8 cellular contexts compared by ENCODE assay signal in the genomic region with DNA sequence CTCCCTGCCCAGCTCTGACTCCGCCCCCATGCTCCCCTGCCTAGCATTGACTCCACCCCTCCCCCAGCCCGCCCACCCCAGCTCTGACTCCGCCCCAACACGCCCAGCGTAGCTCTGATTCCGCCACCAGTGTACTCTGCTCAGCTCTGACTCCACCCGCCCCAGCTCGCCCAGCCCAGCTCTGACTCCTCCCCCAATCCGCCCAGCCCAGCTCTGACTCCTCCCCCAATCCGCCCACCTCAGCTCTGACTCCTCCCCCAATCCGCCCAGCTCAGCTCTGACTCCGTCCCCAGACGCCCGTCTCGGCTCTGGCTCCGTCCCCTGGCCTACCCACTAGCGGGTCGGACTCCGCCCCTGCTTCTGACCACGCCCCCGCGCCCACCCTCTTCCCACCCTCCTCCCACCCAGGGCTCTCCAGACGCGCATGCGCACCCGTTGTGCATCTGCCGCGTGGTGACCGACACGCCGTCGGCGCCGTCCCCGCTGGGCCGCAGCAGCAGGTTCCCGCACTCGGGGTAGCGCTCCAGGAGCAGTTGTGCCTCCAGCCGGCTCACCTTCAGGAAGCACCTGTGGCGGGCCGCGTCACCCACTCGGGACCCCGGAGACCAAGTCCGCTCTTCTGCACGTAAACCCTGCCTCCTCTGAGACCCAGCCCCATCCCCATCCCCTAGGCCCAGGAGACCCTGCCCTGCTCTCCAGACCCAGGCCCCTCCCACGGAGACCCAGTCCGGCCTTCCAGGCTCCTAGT. TPM values are rescaled to one million over a fixed set of nuclear protein-coding genes. Genes with fewer than 3 reads are reported as not detected.
A peak's percentile ranks its signal among the peaks of the same experiment; 100 is the strongest.
DNase-seq lines count a peak whose midpoint lies in the region; ATAC-seq and TF ChIP-seq lines count a peak whose summit lies in the region.

No MANE protein-coding gene starts in this region.

- H3K36me3 ChIP-seq in SK-N-MC (ENCODE audit: insufficient read depth, low read length), result no peaks in the 10 kb centered on the region
- H3K36me3 ChIP-seq in heart right ventricle, result no peaks in the 10 kb centered on the region
- H3K36me3 ChIP-seq in transverse colon, result no peaks in the 10 kb centered on the region

- peak overlapping the region; percentile 90 for H3K4me3 Mint-ChIP-seq in activated naive CD8-positive, alpha-beta T cell

- peak overlapping the region; percentile 65 for H3K9ac ChIP-seq in SK-N-MC (ENCODE audit: insufficient read length)

- H3K27ac Mint-ChIP-seq in activated naive CD8-positive, alpha-beta T cell, result peak overlapping the region; percentile 92

- H3K4me1 ChIP-seq in heart right ventricle (peaks cover 0 to 24% (median 21%) of the 10 kb centered on the region in 9 donors), transverse colon (peaks cover 4 to 21% (median 6%) of the 10 kb centered on the region in 4 donors)

- H3K36me3 Mint-ChIP-seq in activated naive CD8-positive, alpha-beta T cell, result no peaks in the 10 kb centered on the region

- no peak for TF ChIP-seq EP300 in transverse colon (IDR thresholded peaks at IDR 0.05; ENCODE audit: low read depth)

- H3K27ac ChIP-seq in SK-N-MC (no peak overlapping the region), heart right ventricle (peak overlapping the region in 1 of 10 donors; percentile 42), transverse colon (peak overlapping the region in 3 of 4 donors; percentile 22 to 59 (median 53))

- WGBS in heart right ventricle, 2 donors, result 1 to 3% methylated on average over 45 to 48 of the region's 49 CpGs
- WGBS in transverse colon (ENCODE audit: low coverage in 1 of 2), 2 donors, result 39% methylated on average over 48 of the region's 49 CpGs; no CpG with 5 or more reads in 1 of the 2 donors

- no peak for TF ChIP-seq POLR2A in transverse colon (IDR thresholded peaks at IDR 0.05)

- H3K27me3 ChIP-seq in heart right ventricle (peaks cover 0 to 16% (median 0%) of the 10 kb centered on the region in 7 donors), transverse colon (peaks cover 5% of the 10 kb centered on the region)

- no peaks in the 10 kb centered on the region for H3K9me3 Mint-ChIP-seq in activated naive CD8-positive, alpha-beta T cell (ENCODE audit: low read depth)

- DNase-seq in AG09319 (ENCODE audit: extremely low read depth, low read depth) (peak; percentile 66), SK-N-MC (ENCODE audit: low read depth, low spot score) (peak; percentile 69), heart right ventricle (peak; percentile 89 to 98), posterior vena cava (ENCODE audit: low spot score) (peak; percentile 100), transverse colon (peak; percentile 96)

- in situ Hi-C loops in transverse colon (cut with MboI; ENCODE audit: low pct_ligation_motif_present in 1 of 4, low pct_unique_long_range_greater_than_20kb in 1 of 4, low sequenced_read_pairs in 3 of 4), result no loop called here

- H3K9me3 ChIP-seq in SK-N-MC (ENCODE audit: low read depth, low read length), result no peaks in the 10 kb centered on the region
- H3K9me3 ChIP-seq in heart right ventricle, result no peaks in the 10 kb centered on the region
- no peaks in the 10 kb centered on the region for H3K9me3 ChIP-seq in transverse colon

- intact Hi-C loops in heart right ventricle (cut with DNase I) (loop anchor here in 2 of 10 donors (5.0 to 10.0 kb wide), 2 partner anchors 54 to 74 kb away; partner anchors contain the start of genes CHAF1A (in 1 of the 2), SH3GL1 (in 1 of the 2) and SHD (in 1 of the 2)), posterior vena cava (cut with DNase I) (no loop called here), transverse colon (cut with DNase I; ENCODE audit: low total_unique reads) (no loop called here)

- TF ChIP-seq CTCF in AG09319 (IDR thresholded peaks at IDR 0.05; ENCODE audit: low read depth, low read length) (no peak), heart right ventricle (IDR thresholded peaks at IDR 0.05) (no peak), transverse colon (IDR thresholded peaks at IDR 0.05) (no peak)

- no peaks in the 10 kb centered on the region for H3K27me3 Mint-ChIP-seq in activated naive CD8-positive, alpha-beta T cell

- H3K4me3 ChIP-seq in SK-N-MC (peak overlapping the region; percentile 82), heart right ventricle (peak overlapping the region; percentile 10 to 59 (median 47)), transverse colon (peak overlapping the region; percentile 8 to 33 (median 16))

- H3K4me1 Mint-ChIP-seq in activated naive CD8-positive, alpha-beta T cell (ENCODE audit: low read depth), result peaks cover 23% of the 10 kb centered on the region

- peak; percentile 81 for ATAC-seq in GM19328 (IDR thresholded peaks at IDR 0.05; ENCODE audit: unreplicated experiment)
- peak; percentile 77 for ATAC-seq in HG03460 (IDR thresholded peaks at IDR 0.05; ENCODE audit: unreplicated experiment)
- peak; percentile 94 to 96 (median 96) for ATAC-seq in heart right ventricle

RNA-seq across cellular contexts. Expression of gene STAP2, which starts 10.2 kb away (rescaled TPM):
- total RNA-seq in heart right ventricle (1 to 10 TPM in 9 of 10 donors, under 1 TPM in 1; 0.56 to 9.1 (median 2.6) TPM), posterior vena cava (1 to 10 TPM; 2.1 to 2.7 TPM), transverse colon (100 to 1,000 TPM; 146 to 680 (median 245) TPM)
- 1 to 10 TPM; 2.1 to 2.2 TPM for polyA plus RNA-seq in heart right ventricle

RNA-seq across cellular contexts. Expression of gene MPND, which starts 14.9 kb away (rescaled TPM):
- total RNA-seq in heart right ventricle (10 to 100 TPM; 18.7 to 26.6 (median 20.9) TPM), posterior vena cava (10 to 100 TPM; 11.2 to 12.1 TPM), transverse colon (10 to 100 TPM; 16.5 to 96.5 (median 33.7) TPM)
- polyA plus RNA-seq in heart right ventricle, result 10 to 100 TPM; 15.2 to 25.2 TPM

RNA-seq across cellular contexts. Expression of gene FSD1, which starts 24.0 kb away (rescaled TPM):
- total RNA-seq in heart right ventricle (under 1 TPM in 1 of 10 donors, not detected in 9; 0.25 TPM), posterior vena cava (not detected), transverse colon (1 to 10 TPM in 2 of 4 donors, under 1 TPM in 1, not detected in 1; 0.68 to 2.9 (median 1.5) TPM)
- under 1 TPM in 1 of 2 donors, not detected in 1; 0.10 TPM for polyA plus RNA-seq in heart right ventricle

RNA-seq across cellular contexts. Expression of gene TMIGD2, which starts 26.2 kb away (rescaled TPM):
- under 1 TPM in 1 of 10 donors, not detected in 9; 0.35 TPM for total RNA-seq in heart right ventricle
- polyA plus RNA-seq in heart right ventricle, result under 1 TPM in 1 of 2 donors, not detected in 1; 0.07 TPM
- total RNA-seq in posterior vena cava, result under 1 TPM in 1 of 2 donors, not detected in 1; 0.38 TPM
- total RNA-seq in transverse colon, result 1 to 10 TPM in 2 of 4 donors, not detected in 2; 3.8 to 4.8 TPM

RNA-seq across cellular contexts. Expression of gene SHD, which starts 49.4 kb away (rescaled TPM):
- total RNA-seq in heart right ventricle, result under 1 TPM in 3 of 10 donors, not detected in 7; 0.17 to 0.37 (median 0.30) TPM
- polyA plus RNA-seq in heart right ventricle, result under 1 TPM in 1 of 2 donors, not detected in 1; 0.03 TPM
- not detected for total RNA-seq in posterior vena cava
- total RNA-seq in transverse colon, result 10 to 100 TPM in 3 of 4 donors, 1 to 10 TPM in 1; 7.6 to 51.4 (median 27.5) TPM

Comparison
In these comparisons a context has a peak if more than half of its experiments do, and no peak if none do; other contexts are left out.
1. H3K4me3 ChIP-seq: peak in every context shown above with its lines; median percentile 82 in SK-N-MC; 47 in heart right ventricle; 16 in transverse colon.
2. RNA of gene STAP2, which starts 10.2 kb away (total RNA-seq): 146 to 680 TPM in transverse colon; 0.56 to 9.1 TPM in heart right ventricle and 2.1 to 2.7 TPM in posterior vena cava; every median in the first group is over 10 times any median in the second.
3. Peak in every context shown above with its lines, with median percentiles within 50 percentile points of each other: DNase-seq and ATAC-seq.